Comparison of ENCODE assay signal across 9 cellular contexts in the genomic region with DNA sequence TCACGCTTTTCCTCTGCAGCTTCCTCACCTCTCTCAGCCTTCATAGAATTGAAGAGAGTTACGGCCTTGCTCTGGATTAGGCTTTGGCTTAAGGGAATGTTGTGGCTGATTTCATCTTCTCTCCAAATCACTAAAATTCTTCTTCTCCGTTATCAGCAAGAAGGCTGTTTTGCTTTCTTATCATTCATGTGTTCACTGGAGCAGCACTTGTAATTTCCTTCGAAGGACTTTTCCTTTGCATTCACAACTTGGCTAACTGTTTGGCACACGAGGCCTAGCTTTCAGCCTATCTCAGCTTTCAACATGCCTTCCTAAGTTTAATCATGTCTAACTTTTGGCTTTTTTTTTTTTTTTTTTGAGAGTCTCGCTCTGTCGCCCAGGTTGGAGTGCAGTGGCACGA. TPM values are rescaled to one million over a fixed set of nuclear protein-coding genes. Genes with fewer than 3 reads are reported as not detected.
DNase-seq lines count a peak whose midpoint lies in the region; ATAC-seq and TF ChIP-seq lines count a peak whose summit lies in the region.
"Not testable (repeated sequence)": the region's sequence is repeated elsewhere in the genome, so short reads cannot be mapped to it uniquely, and the experiment has no call there.
"Had no signal": no experiment of that assay in that cellular context is flagged by ENCODE, and none has a peak within 500 bp of the region (broad histone marks: within the 10 kb centered on the region; RNA-seq: fewer than 3 reads in every experiment).

No MANE protein-coding gene starts in this region.

- H3K4me1 Mint-ChIP-seq in GM23338: not testable (repeated sequence)
- H3K4me1 Mint-ChIP-seq in MCF 10A (ENCODE audit: insufficient read depth, unreplicated experiment): peaks cover 10% of the 10 kb centered on the region

- H3K9me3 Mint-ChIP-seq in GM23338: peaks cover 15% of the 10 kb centered on the region
- H3K9me3 Mint-ChIP-seq in MCF 10A (ENCODE audit: unreplicated experiment): not testable (repeated sequence)

- H3K4me1 ChIP-seq in BLaER1 treated with 17β-estradiol and CSF1 and Interleukin-3, amounts not matched to agents 10 nM and 100 nM: peaks cover 0 to 34% (median 18%) of the 10 kb centered on the region in 10 experiments; a peak in 17 of 20 replicates
- not testable (repeated sequence) for H3K4me1 ChIP-seq in GM23338 (ENCODE audit: insufficient read depth); Panc1 (ENCODE audit: control insufficient read depth, insufficient read depth, low read length); parathyroid adenoma

- CTCF ChIA-PET in Panc1 (lab: Charles Lee): interaction anchor here (0.6 to 0.7 kb wide), 4 partner anchors 16 to 29 kb away, joined by 3 to 11 read pairs (median 6); no protein-coding TSS in a partner anchor
- CTCF ChIA-PET in MCF 10A (lab: Yijun Ruan, JAX): interaction anchor here (0.6 to 3.7 kb wide), 5 partner anchors 9 to 97 kb away, joined by 3 to 26 read pairs (median 3); no protein-coding TSS in a partner anchor

- not testable (repeated sequence) for TF ChIP-seq CTCF in GM23338 (conservative IDR thresholded peaks at IDR 0.05; ENCODE audit: low read depth in 2 of 2); Panc1 (IDR thresholded peaks at IDR 0.05); MCF 10A (IDR thresholded peaks at IDR 0.05; ENCODE audit: unreplicated experiment); parathyroid adenoma (IDR thresholded peaks at IDR 0.05)

- not testable (repeated sequence) for H3K4me3 ChIP-seq in BLaER1 treated with 17β-estradiol and CSF1 and Interleukin-3, amounts not matched to agents 10 nM and 100 nM; GM23338; Panc1 (ENCODE audit: low read depth in 2 of 2, low read length in 2 of 2); parathyroid adenoma (ENCODE audit: low read depth, low read length)

- H3K27ac Mint-ChIP-seq in GM23338 (peak overlapping the region; percentile 76; the same call in 1 of the 2 replicates), MCF 10A (ENCODE audit: low read depth, unreplicated experiment) (peak overlapping the region; percentile 49)

- H3K9me3 ChIP-seq in BLaER1 treated with 17β-estradiol and CSF1 and Interleukin-3, amounts not matched to agents 10 nM and 100 nM (replicated peaks in 1 of 11): peaks cover 16 to 45% (median 40%) of the 10 kb centered on the region in 11 experiments
- not testable (repeated sequence) for H3K9me3 ChIP-seq in Panc1 (ENCODE audit: control insufficient read depth, insufficient read depth, low read depth, low read length); parathyroid adenoma (ENCODE audit: control insufficient read depth, low read length)

- peaks cover 14% of the 10 kb centered on the region for H3K27me3 Mint-ChIP-seq in GM23338 (ENCODE audit: insufficient read depth, low read depth, poor library complexity)
- not testable (repeated sequence) for H3K27me3 Mint-ChIP-seq in MCF 10A (ENCODE audit: insufficient read depth, unreplicated experiment)

- peaks cover 0 to 22% (median 17%) of the 10 kb centered on the region in 11 experiments; a peak in 20 of 22 replicates for H3K36me3 ChIP-seq in BLaER1 treated with 17β-estradiol and CSF1 and Interleukin-3, amounts not matched to agents 10 nM and 100 nM
- not testable (repeated sequence) for H3K36me3 ChIP-seq in GM23338 (ENCODE audit: insufficient read depth); Panc1 (ENCODE audit: control insufficient read depth, insufficient read depth, low read length); parathyroid adenoma (ENCODE audit: control insufficient read depth, insufficient read depth, low read length)

- intact Hi-C loops in Panc1 (cut with micrococcal nuclease; ENCODE audit: unreplicated experiment); MCF 10A (cut with micrococcal nuclease): not testable (repeated sequence)

- not testable (repeated sequence) for H3K27me3 ChIP-seq in BLaER1 treated with 17β-estradiol and CSF1 and Interleukin-3, amounts not matched to agents 10 nM and 100 nM; GM23338 (ENCODE audit: insufficient read depth); Panc1 (ENCODE audit: control insufficient read depth, insufficient read depth, low read length); parathyroid adenoma (ENCODE audit: control insufficient read depth, insufficient read depth, low read length)

- H2AFZ ChIP-seq in GM23338: not testable (repeated sequence)
- H2AFZ ChIP-seq in parathyroid adenoma: peak overlapping the region; percentile 58

- peak overlapping the region in 1 of 11 experiments; percentile 18; a peak in 1 of 22 replicates for H3K27ac ChIP-seq in BLaER1 treated with 17β-estradiol and CSF1 and Interleukin-3, amounts not matched to agents 10 nM and 100 nM
- H3K27ac ChIP-seq in GM23338 (ENCODE audit: low read depth); Panc1 (ENCODE audit: low read length); parathyroid adenoma: not testable (repeated sequence)

- TSS peak; percentile 74 for BruUV-seq in Panc1 (replicated peaks; lab: Mats Ljungman, UMichigan)
- BruUV-seq in MCF 10A (replicated peaks; lab: Mats Ljungman, UMichigan): not testable (repeated sequence)

- peaks cover 19% of the 10 kb centered on the region for H3K36me3 Mint-ChIP-seq in GM23338 (ENCODE audit: low read depth)
- not testable (repeated sequence) for H3K36me3 Mint-ChIP-seq in MCF 10A (ENCODE audit: insufficient read depth, unreplicated experiment)

- ATAC-seq in GM23338, Panc1: not testable (repeated sequence)

- H3K4me2 ChIP-seq in BLaER1 treated with 17β-estradiol and CSF1 and Interleukin-3, amounts not matched to agents 10 nM and 100 nM: peak overlapping the region in 8 of 11 experiments; percentile 7 to 57 (median 34); a peak in 13 of 22 replicates
- not testable (repeated sequence) for H3K4me2 ChIP-seq in GM23338
- peak overlapping the region; percentile 6 for H3K4me2 ChIP-seq in parathyroid adenoma (ENCODE audit: low read length)

- in situ Hi-C loops in Panc1 (cut with HindIII; ENCODE audit: low pct_unique_long_range_greater_than_20kb, low sequenced_read_pairs): not testable (repeated sequence)

- H3K9ac ChIP-seq in BLaER1 treated with 17β-estradiol and CSF1 and Interleukin-3, amounts not matched to agents 10 nM and 100 nM: peak overlapping the region in 3 of 11 experiments; percentile 2 to 24 (median 8); a peak in 1 of 22 replicates
- not testable (repeated sequence) for H3K9ac ChIP-seq in parathyroid adenoma

- H4K20me1 ChIP-seq in BLaER1 treated with 17β-estradiol and CSF1 and Interleukin-3, amounts not matched to agents 10 nM and 100 nM: peaks cover 0 to 37% (median 7%) of the 10 kb centered on the region in 11 experiments; a peak in 11 of 22 replicates
- H4K20me1 ChIP-seq in GM23338 (replicated peaks; ENCODE audit: insufficient read depth): peaks cover 39% of the 10 kb centered on the region

- DNase-seq in GM23338 (ENCODE audit: low spot score); Panc1 (ENCODE audit: low read depth, low spot score); MCF 10A (ENCODE audit: unreplicated experiment): not testable (repeated sequence)
- DNase-seq in amniotic epithelial cell (ENCODE audit: low read depth): peak; percentile 75

- H3F3A ChIP-seq in GM23338 (replicated peaks; ENCODE audit: low read depth): not testable (repeated sequence)

- not testable (repeated sequence) for H3K4me3 Mint-ChIP-seq in GM23338; MCF 10A (ENCODE audit: unreplicated experiment)

- POLR2A ChIA-PET in Panc1 (lab: Charles Lee): not testable (repeated sequence)
- POLR2A ChIA-PET in MCF 10A (lab: Yijun Ruan, JAX): interaction anchor here (10.1 kb wide), 1 partner anchor 12 kb away, joined by 128 read pairs; no protein-coding TSS in a partner anchor

- H3K79me2 ChIP-seq in GM23338 (replicated peaks; ENCODE audit: insufficient read depth): peaks cover 78% of the 10 kb centered on the region
- not testable (repeated sequence) for H3K79me2 ChIP-seq in parathyroid adenoma

- H3K9me2 ChIP-seq in GM23338 (ENCODE audit: insufficient read depth): not testable (repeated sequence)

RNA-seq across cellular contexts. Expression of gene ACOT7, which starts 21.4 kb away (rescaled TPM):
- total RNA-seq in GM23338 (2014; rRNA removed; shearing (Covaris generic)): 167 and 172 TPM in 2 replicates
- polyA plus RNA-seq in GM23338 (2016; fragmentation: Nextera tagmentation; extraction: Ambion mirVana): 169 TPM in 2 replicates
- 120 TPM for total RNA-seq in Panc1 (2021; ENCODE audit: unreplicated experiment)
- polyA plus RNA-seq in Panc1 (2012; ENCODE audit: insufficient read length): 194 TPM
- 110 and 117 TPM in 2 replicates for total RNA-seq in MCF 10A (2022)

RNA-seq across cellular contexts. Expression of gene HES2, which starts 47.5 kb away (rescaled TPM):
- 1.2 and 1.6 TPM in 2 replicates for total RNA-seq in GM23338 (2014; rRNA removed; shearing (Covaris generic))
- 1.1 and 2.1 TPM in 2 replicates for polyA plus RNA-seq in GM23338 (2016; fragmentation: Nextera tagmentation; extraction: Ambion mirVana)
- total RNA-seq in Panc1 (2021; ENCODE audit: unreplicated experiment) (11.1 TPM), MCF 10A (2022) (5.0 and 7.6 TPM in 2 replicates)
- 18.8 TPM for polyA plus RNA-seq in Panc1 (2012; ENCODE audit: insufficient read length)
- total RNA-seq: CD4-positive, CD25-positive, alpha-beta regulatory T cell; CD8-positive, alpha-beta T cell; Daoy had no signal
- polyA plus RNA-seq: CD4-positive, CD25-positive, alpha-beta regulatory T cell had no signal

RNA-seq across cellular contexts. Expression of gene ESPN, which starts 52.4 kb away (rescaled TPM):
- total RNA-seq in GM23338 (2014; rRNA removed; shearing (Covaris generic)): 12.7 and 13.6 TPM in 2 replicates
- 12.2 and 13.5 TPM in 2 replicates for polyA plus RNA-seq in GM23338 (2016; fragmentation: Nextera tagmentation; extraction: Ambion mirVana)
- total RNA-seq in Panc1 (2021; ENCODE audit: unreplicated experiment): 8.5 TPM
- polyA plus RNA-seq in Panc1 (2012; ENCODE audit: insufficient read length): 13.6 TPM
- total RNA-seq in MCF 10A (2022): 0.68 TPM in 1 of 2 replicates, not detected in the other
- total RNA-seq: Daoy had no signal
